ENCODE assay signal across 20 cellular contexts in genomic region chr14:84250863-84251262, GRCh38.
"Had no signal": no experiment of that assay in that cellular context is flagged by ENCODE, and none has a peak within 500 bp of the region (broad histone marks: within the 10 kb centered on the region; RNA-seq: fewer than 3 reads in every experiment).

No MANE protein-coding gene starts in this region.

- H3K9me3 ChIP-seq: heart left ventricle, pancreas, tibial artery, vagina had no signal

- DNase-seq: activated B cell treated with CpG ODN at 0.5 μM for 24 hours; activated CD4-positive, alpha-beta T cell treated with anti-CD3 and anti-CD28 coated beads for 48 hours; activated CD8-positive, alpha-beta T cell treated with anti-CD3 and anti-CD28 coated beads for 36 hours; activated effector memory CD4-positive, alpha-beta T cell treated with Interleukin-2 at 50 U/mL for 16 hours; activated T-cell treated with anti-CD3 and anti-CD28 coated beads, Interleukin-2, amount 50 U/mL, for 4 hours; caudate nucleus; foreskin melanocyte; heart left ventricle; left colon; mucosa of descending colon; naive thymus-derived CD4-positive, alpha-beta T cell; pancreas; stimulated activated CD4-positive, alpha-beta T cell treated with anti-CD3 and anti-CD28 coated beads, Interleukin-15, amount 100 ng/mL, for 24 hours; stimulated activated CD4-positive, alpha-beta T cell treated with anti-CD3 and anti-CD28 coated beads, Interleukin-4, amount 100 ng/mL, for 1 hour; stimulated activated naive CD4-positive, alpha-beta T cell; tibial artery had no signal

- H3K27ac ChIP-seq: pancreas, tibial artery, vagina had no signal

- H3K4me3 ChIP-seq: heart left ventricle, mucosa of descending colon, pancreas, tibial artery, vagina had no signal

- H3K4me1 ChIP-seq: pancreas, tibial artery, vagina had no signal

- H3K36me3 ChIP-seq: heart left ventricle, pancreas, tibial artery, vagina had no signal

- ATAC-seq: activated CD8-positive, alpha-beta T cell treated with anti-CD3 and anti-CD28 coated beads for 36 hours; activated naive CD4-positive, alpha-beta T cell treated with anti-CD3 and anti-CD28 coated beads, Interleukin-2, amount 50 U/mL, for 72 hours; activated T-cell treated with anti-CD3 and anti-CD28 coated beads, Interleukin-2, amount 50 U/mL, for 4 hours; left colon; mucosa of descending colon; naive thymus-derived CD4-positive, alpha-beta T cell; pancreas had no signal

- H3K27me3 ChIP-seq: heart left ventricle, pancreas, tibial artery, vagina had no signal

- FAIRE-seq: colon, TTC549 had no signal
